ENCODE assay signal across 16 cellular contexts in the genomic region with DNA sequence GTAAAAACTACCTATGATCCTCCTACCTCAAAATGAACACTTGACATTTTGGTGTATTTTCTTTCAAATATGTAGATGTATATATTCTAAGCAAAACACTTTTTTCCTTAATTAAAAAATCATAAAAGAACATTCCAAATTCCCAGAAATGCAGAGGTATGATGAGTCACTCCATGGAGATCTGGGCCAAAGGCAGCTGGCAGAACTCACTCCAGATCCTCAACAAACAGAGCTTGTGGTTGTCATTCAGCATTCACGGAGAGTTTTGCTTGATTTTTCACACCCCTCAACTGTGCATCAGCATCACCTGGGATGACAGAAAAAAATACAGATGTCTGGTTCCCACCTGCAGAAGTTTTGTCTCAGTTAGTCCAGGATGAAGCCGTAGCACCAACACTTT.
"Had no signal": no experiment of that assay in that cellular context is flagged by ENCODE, and none has a peak within 500 bp of the region (broad histone marks: within the 10 kb centered on the region; RNA-seq: fewer than 3 reads in every experiment).

No MANE protein-coding gene starts in this region.

- H3K4me1 ChIP-seq: gastroesophageal sphincter, left lung, upper lobe of right lung had no signal

- H3K9me3 Mint-ChIP-seq: activated T-helper 1 cell treated with anti-CD3 and anti-CD28 coated beads, Interleukin-12 subunit alpha, Interleukin-12 subunit beta, Interleukin-2, Interleukin-4 antibody, amounts not matched to agents 30 ng/mL and 10 ng/mL and 1 ng/mL, durations not matched to agents 14 hours and 24 hours and 36 hours; T-helper 2 cell treated with Interferon-gamma antibody and Interleukin-4, amounts not matched to agents 5 μg/mL and 100 μg/mL, for 36 hours had no signal

- H3K27me3 ChIP-seq: brain microvascular endothelial cell, gastroesophageal sphincter, heart left ventricle, left lung, upper lobe of right lung had no signal

- H3K4me1 Mint-ChIP-seq: activated naive CD8-positive, alpha-beta T cell treated with anti-CD3 and anti-CD28 coated beads, Interleukin-2, amount 10 ng/mL, durations not matched to agents 7 days and 5 days had no signal

- H3K36me3 ChIP-seq: brain microvascular endothelial cell, gastroesophageal sphincter, heart left ventricle, left lung, upper lobe of right lung had no signal

- ATAC-seq: gastroesophageal sphincter; heart left ventricle; left lung; stimulated activated naive B cell treated with anti-CD40 and anti-IgM and Interleukin-4, amounts not matched to agents 10 μg/mL and 1 μg/mL and 100 μg/mL, for 72 hours; upper lobe of right lung had no signal

- H3K27ac Mint-ChIP-seq: activated naive CD8-positive, alpha-beta T cell treated with anti-CD3 and anti-CD28 coated beads, Interleukin-2, amount 10 ng/mL, durations not matched to agents 7 days and 5 days; activated T-helper 1 cell treated with anti-CD3 and anti-CD28 coated beads, Interleukin-12 subunit alpha, Interleukin-12 subunit beta, Interleukin-2, Interleukin-4 antibody, amounts not matched to agents 30 ng/mL and 10 ng/mL and 1 ng/mL, durations not matched to agents 14 hours and 24 hours and 36 hours; nephron progenitor cell; stimulated activated naive B cell treated with anti-CD40 and anti-IgM and Interleukin-4, amounts not matched to agents 10 μg/mL and 1 μg/mL and 100 μg/mL, for 72 hours; T-helper 2 cell treated with Interferon-gamma antibody and Interleukin-4, amounts not matched to agents 5 μg/mL and 100 μg/mL, for 36 hours had no signal

- H3K9me3 ChIP-seq: upper lobe of right lung had no signal

- H3K4me3 ChIP-seq: gastroesophageal sphincter, heart left ventricle, left lung, upper lobe of right lung had no signal

- H3K4me3 Mint-ChIP-seq: activated naive CD8-positive, alpha-beta T cell treated with anti-CD3 and anti-CD28 coated beads, Interleukin-2, amount 10 ng/mL, durations not matched to agents 7 days and 5 days; activated T-helper 1 cell treated with anti-CD3 and anti-CD28 coated beads, Interleukin-12 subunit alpha, Interleukin-12 subunit beta, Interleukin-2, Interleukin-4 antibody, amounts not matched to agents 30 ng/mL and 10 ng/mL and 1 ng/mL, durations not matched to agents 14 hours and 24 hours and 36 hours; nephron progenitor cell; stimulated activated naive B cell treated with anti-CD40 and anti-IgM and Interleukin-4, amounts not matched to agents 10 μg/mL and 1 μg/mL and 100 μg/mL, for 72 hours; T-helper 2 cell treated with Interferon-gamma antibody and Interleukin-4, amounts not matched to agents 5 μg/mL and 100 μg/mL, for 36 hours had no signal

- H3K36me3 Mint-ChIP-seq: activated naive CD8-positive, alpha-beta T cell treated with anti-CD3 and anti-CD28 coated beads, Interleukin-2, amount 10 ng/mL, durations not matched to agents 7 days and 5 days had no signal

- DNase-seq: activated CD4-positive, alpha-beta T cell treated with anti-CD3 and anti-CD28 coated beads, Interleukin-2, amount 50 U/mL, for 4 hours; activated naive CD8-positive, alpha-beta T cell treated with anti-CD3 and anti-CD28 coated beads, Interleukin-2, amount 10 ng/mL, durations not matched to agents 7 days and 5 days; brain microvascular endothelial cell; cortex of kidney; erythroblast; heart left ventricle; left lung; midbrain; nephron progenitor cell; nucleus accumbens; posterior cingulate gyrus; stimulated activated naive B cell treated with anti-CD40 and anti-IgM and Interleukin-4, amounts not matched to agents 10 μg/mL and 1 μg/mL and 100 μg/mL, for 72 hours; upper lobe of right lung had no signal
